In the genomic region with DNA sequence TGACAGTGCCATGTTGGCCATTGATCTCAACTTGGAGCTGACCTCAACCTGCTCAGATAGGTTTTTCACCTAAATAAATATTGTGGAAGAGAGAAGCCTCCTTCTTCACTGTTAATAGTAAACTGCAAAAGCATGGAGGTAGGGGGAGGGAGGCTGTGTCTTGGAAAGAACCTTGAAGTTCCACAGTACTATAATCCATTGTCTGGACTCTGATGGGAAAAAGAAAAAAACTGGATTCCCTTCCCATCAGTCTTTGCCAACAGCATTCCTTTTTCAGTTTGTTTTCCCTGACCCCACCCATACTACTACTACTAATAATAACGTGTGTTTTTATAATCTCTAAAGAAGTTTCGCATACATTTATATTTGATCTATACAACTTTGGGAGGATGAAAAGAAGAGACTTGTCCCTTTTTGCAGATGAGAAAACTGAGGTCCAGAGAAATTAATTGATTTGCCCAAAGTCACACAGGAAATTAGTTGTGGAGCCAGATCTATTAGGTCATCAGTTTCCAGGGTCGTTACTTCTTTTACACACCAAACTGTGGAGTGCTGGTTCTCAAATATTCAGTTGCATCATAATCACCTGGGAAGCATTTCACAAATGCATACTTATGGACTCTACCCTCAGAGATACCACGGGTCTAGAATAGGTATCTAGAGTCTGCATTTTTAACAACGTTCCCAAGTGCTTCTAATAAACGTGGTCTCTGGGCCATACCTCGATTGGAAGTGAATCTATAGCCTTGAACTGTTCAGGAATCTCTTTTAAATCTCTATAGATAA, we compare ENCODE assay signal across 28 cellular contexts. TPM values are rescaled to one million over a fixed set of nuclear protein-coding genes. Genes with fewer than 3 reads are reported as not detected.
"Had no signal": no experiment of that assay in that cellular context is flagged by ENCODE, and none has a peak within 500 bp of the region (broad histone marks: within the 10 kb centered on the region; RNA-seq: fewer than 3 reads in every experiment).

No MANE protein-coding gene starts in this region.

- H3K36me3 ChIP-seq: ascending aorta, MG63 had no signal

- H3K27ac Mint-ChIP-seq: activated B cell treated with CpG ODN at 0.5 μM for 24 hours; activated CD4-positive, alpha-beta T cell treated with anti-CD3 and anti-CD28 coated beads, Interleukin-2, amount 10 ng/mL, durations not matched to agents 24 days and 14 days; activated CD8-positive, alpha-beta memory T cell treated with anti-CD3 and anti-CD28 coated beads, Interleukin-2, amount 10 ng/mL, durations not matched to agents 7 days and 5 days; activated naive CD4-positive, alpha-beta T cell treated with anti-CD3 and anti-CD28 coated beads, Interleukin-2, amount 50 U/mL, for 72 hours; activated naive CD8-positive, alpha-beta T cell treated with anti-CD3 and anti-CD28 coated beads, Interleukin-2, amount 50 U/mL, for 24 hours; activated T-cell treated with anti-CD3 and anti-CD28 coated beads, Interleukin-2, amount 50 U/mL, for 24 hours; activated T-helper 1 cell treated with anti-CD3 and anti-CD28 coated beads, Interleukin-12 subunit alpha, Interleukin-12 subunit beta, Interleukin-2, Interleukin-4 antibody, amounts not matched to agents 30 ng/mL and 10 ng/mL and 1 ng/mL, durations not matched to agents 14 hours and 24 hours and 36 hours; T-helper 17 cell had no signal

- H3K27me3 ChIP-seq: ascending aorta, MG63 had no signal

- H3K4me3 ChIP-seq: ascending aorta, MG63 had no signal

- H3K9me3 ChIP-seq: ascending aorta, MG63 had no signal

- FAIRE-seq: RCC 7860 had no signal

- H3K27me3 Mint-ChIP-seq: activated B cell treated with CpG ODN at 0.5 μM for 24 hours; activated CD4-positive, alpha-beta T cell treated with anti-CD3 and anti-CD28 coated beads, Interleukin-2, amount 10 ng/mL, durations not matched to agents 24 days and 14 days; activated CD8-positive, alpha-beta memory T cell treated with anti-CD3 and anti-CD28 coated beads, Interleukin-2, amount 10 ng/mL, durations not matched to agents 7 days and 5 days; activated naive CD8-positive, alpha-beta T cell treated with anti-CD3 and anti-CD28 coated beads, Interleukin-2, amount 50 U/mL, for 24 hours; T-helper 17 cell had no signal

- H3K4me1 Mint-ChIP-seq: activated B cell treated with CpG ODN at 0.5 μM for 24 hours; activated CD4-positive, alpha-beta T cell treated with anti-CD3 and anti-CD28 coated beads, Interleukin-2, amount 10 ng/mL, durations not matched to agents 24 days and 14 days; activated CD8-positive, alpha-beta memory T cell treated with anti-CD3 and anti-CD28 coated beads, Interleukin-2, amount 10 ng/mL, durations not matched to agents 7 days and 5 days; activated naive CD8-positive, alpha-beta T cell treated with anti-CD3 and anti-CD28 coated beads, Interleukin-2, amount 50 U/mL, for 24 hours; T-helper 17 cell had no signal

- H3K9me3 Mint-ChIP-seq: activated B cell treated with CpG ODN at 0.5 μM for 24 hours; activated CD4-positive, alpha-beta T cell treated with anti-CD3 and anti-CD28 coated beads, Interleukin-2, amount 10 ng/mL, durations not matched to agents 24 days and 14 days; activated naive CD4-positive, alpha-beta T cell treated with anti-CD3 and anti-CD28 coated beads, Interleukin-2, amount 50 U/mL, for 72 hours; activated naive CD8-positive, alpha-beta T cell treated with anti-CD3 and anti-CD28 coated beads, Interleukin-2, amount 50 U/mL, for 24 hours; activated T-helper 1 cell treated with anti-CD3 and anti-CD28 coated beads, Interleukin-12 subunit alpha, Interleukin-12 subunit beta, Interleukin-2, Interleukin-4 antibody, amounts not matched to agents 30 ng/mL and 10 ng/mL and 1 ng/mL, durations not matched to agents 14 hours and 24 hours and 36 hours had no signal

- H3K4me3 Mint-ChIP-seq: activated B cell treated with CpG ODN at 0.5 μM for 24 hours; activated CD4-positive, alpha-beta T cell treated with anti-CD3 and anti-CD28 coated beads, Interleukin-2, amount 10 ng/mL, durations not matched to agents 24 days and 14 days; activated CD8-positive, alpha-beta memory T cell treated with anti-CD3 and anti-CD28 coated beads, Interleukin-2, amount 10 ng/mL, durations not matched to agents 7 days and 5 days; activated naive CD8-positive, alpha-beta T cell treated with anti-CD3 and anti-CD28 coated beads, Interleukin-2, amount 50 U/mL, for 24 hours; activated T-cell treated with anti-CD3 and anti-CD28 coated beads, Interleukin-2, amount 50 U/mL, for 24 hours; activated T-helper 1 cell treated with anti-CD3 and anti-CD28 coated beads, Interleukin-12 subunit alpha, Interleukin-12 subunit beta, Interleukin-2, Interleukin-4 antibody, amounts not matched to agents 30 ng/mL and 10 ng/mL and 1 ng/mL, durations not matched to agents 14 hours and 24 hours and 36 hours; T-helper 17 cell had no signal

- DNase-seq: activated B cell treated with CpG ODN at 0.5 μM for 24 hours; activated CD4-positive, alpha-beta T cell treated with anti-CD3 and anti-CD28 coated beads for 1 hour; activated CD4-positive, alpha-beta T cell treated with anti-CD3 and anti-CD28 coated beads, Interleukin-2, amount 10 ng/mL, durations not matched to agents 24 days and 14 days; activated CD4-positive, alpha-beta T cell treated with anti-CD3 and anti-CD28 coated beads, Interleukin-2, amount 50 U/mL, for 48 hours; activated CD8-positive, alpha-beta memory T cell treated with anti-CD3 and anti-CD28 coated beads, Interleukin-2, amount 10 ng/mL, durations not matched to agents 7 days and 5 days; activated effector memory CD4-positive, alpha-beta T cell treated with Interleukin-2 at 50 U/mL for 16 hours; activated naive CD4-positive, alpha-beta T cell treated with Interleukin-2 at 50 U/mL for 16 hours; activated naive CD8-positive, alpha-beta T cell treated with anti-CD3 and anti-CD28 coated beads, Interleukin-2, amount 50 U/mL, for 24 hours; activated T-cell treated with anti-CD3 and anti-CD28 coated beads, Interleukin-2, amount 50 U/mL, for 24 hours; amniotic stem cell; MG63; MV-4-11; NCI-H1092 treated with DMSO at 0.1 percent for 48 hours; NCI-H1417 treated with DMSO at 0.1 percent for 48 hours; NCI-H1694 treated with DMSO at 0.1 percent for 48 hours; NCI-H2029 treated with DMSO at 0.1 percent for 48 hours; NCI-H345; NCI-H510A; NCI-H526 treated with DMSO at 0.1 percent for 48 hours; NK-92 treated with Interleukin-12 subunit alpha and Interleukin-12 subunit beta, amount 100 ng/mL, for 24 hours; SHP77; T-helper 17 cell; T-helper 9 cell had no signal

- ATAC-seq: activated CD8-positive, alpha-beta memory T cell treated with anti-CD3 and anti-CD28 coated beads, Interleukin-2, amount 10 ng/mL, durations not matched to agents 7 days and 5 days; activated naive CD4-positive, alpha-beta T cell treated with anti-CD3 and anti-CD28 coated beads, Interleukin-2, amount 50 U/mL, for 72 hours; activated naive CD8-positive, alpha-beta T cell treated with anti-CD3 and anti-CD28 coated beads, Interleukin-2, amount 50 U/mL, for 24 hours; T-helper 17 cell had no signal

- H3K36me3 Mint-ChIP-seq: activated CD8-positive, alpha-beta memory T cell treated with anti-CD3 and anti-CD28 coated beads, Interleukin-2, amount 10 ng/mL, durations not matched to agents 7 days and 5 days; activated naive CD4-positive, alpha-beta T cell treated with anti-CD3 and anti-CD28 coated beads, Interleukin-2, amount 50 U/mL, for 72 hours had no signal

RNA-seq across cellular contexts. Expression of gene LUZP4, which starts 59.1 kb away (rescaled TPM):
- total RNA-seq: activated B cell treated with CpG ODN at 0.5 μM for 24 hours; activated CD4-positive, alpha-beta T cell treated with anti-CD3 and anti-CD28 coated beads, Interleukin-2, amount 10 ng/mL, durations not matched to agents 24 days and 14 days; activated CD8-positive, alpha-beta memory T cell treated with anti-CD3 and anti-CD28 coated beads, Interleukin-2, amount 10 ng/mL, durations not matched to agents 7 days and 5 days; activated naive CD4-positive, alpha-beta T cell treated with anti-CD3 and anti-CD28 coated beads, Interleukin-2, amount 50 U/mL, for 72 hours; activated T-helper 1 cell treated with anti-CD3 and anti-CD28 coated beads, Interleukin-12 subunit alpha, Interleukin-12 subunit beta, Interleukin-2, Interleukin-4 antibody, amounts not matched to agents 30 ng/mL and 10 ng/mL and 1 ng/mL, durations not matched to agents 14 hours and 24 hours and 36 hours; ascending aorta; cardiac septum; T-helper 17 cell had no signal
